Comparison of ENCODE assay signal across 15 cellular contexts in the genomic region with DNA sequence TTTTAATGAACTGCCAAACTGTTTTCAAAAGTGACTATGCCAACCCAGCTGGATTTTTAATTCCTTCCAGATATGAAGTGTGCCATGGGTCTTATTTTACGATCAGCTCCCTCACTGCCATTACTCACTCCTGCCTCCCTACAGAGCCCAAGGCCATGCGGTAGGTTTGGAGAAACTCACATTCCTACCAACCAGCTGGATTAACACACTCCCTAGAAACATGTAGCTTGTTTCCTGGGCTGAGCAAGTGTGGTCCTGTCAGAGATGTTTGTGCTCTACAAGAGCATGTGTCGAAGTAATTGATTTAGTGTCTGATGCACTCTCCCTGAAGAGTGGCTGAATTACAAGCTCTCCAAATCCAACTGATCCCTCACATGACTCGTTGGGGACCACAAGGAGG.
DNase-seq lines count a peak whose midpoint lies in the region; ATAC-seq and TF ChIP-seq lines count a peak whose summit lies in the region.
"Had no signal": no experiment of that assay in that cellular context is flagged by ENCODE, and none has a peak within 500 bp of the region (broad histone marks: within the 10 kb centered on the region; RNA-seq: fewer than 3 reads in every experiment).

No MANE protein-coding gene starts in this region.

- H3K9me3 ChIP-seq in SK-N-SH (no peaks in the 10 kb centered on the region), WERI-Rb-1 (ENCODE audit: severe bottlenecking) (no peaks in the 10 kb centered on the region), right lobe of liver (no peaks in the 10 kb centered on the region)
- H3K9me3 ChIP-seq: left lung, psoas muscle, testis had no signal

- intact Hi-C loops in right lobe of liver (cut with DNase I), result no loop called here

- H3K9me2 ChIP-seq in SK-N-SH, result no peaks in the 10 kb centered on the region

- H3K79me2 ChIP-seq in SK-N-SH (ENCODE audit: insufficient read depth), result no peaks in the 10 kb centered on the region
- H3K79me2 ChIP-seq: hepatocyte had no signal

- no peak overlapping the region for H3K4me2 ChIP-seq in SK-N-SH
- H3K4me2 ChIP-seq: hepatocyte had no signal

- DNase-seq in SK-N-SH (no peak), WERI-Rb-1 (peak; percentile 19), foreskin keratinocyte (peak; percentile 98 to 99), NCI-H2196 (lab: John Stamatoyannopoulos, UW; ENCODE audit: unreplicated experiment) (no peak), right lobe of liver (no peak)
- no peak for DNase-seq in activated CD4-positive, alpha-beta T cell treated with anti-CD3 and anti-CD28 coated beads for 48 hours
- no peak for DNase-seq in NK-92 treated with Interleukin-12 subunit alpha and Interleukin-12 subunit beta, amount 100 ng/mL, for 24 hours (lab: John Stamatoyannopoulos, UW)
- DNase-seq: activated CD4-positive, alpha-beta T cell treated with anti-CD3 and anti-CD28 coated beads, Interleukin-2, amount 50 U/mL, for 48 hours; left lung; naive B cell; psoas muscle; testis had no signal

- H3K9ac ChIP-seq in SK-N-SH, result no peak overlapping the region

- no peak for TF ChIP-seq EP300 in SK-N-SH (IDR thresholded peaks at IDR 0.05; ENCODE audit: borderline replicate concordance in 1 of 2, low read depth in 1 of 2, low read length in 1 of 2)

- POLR2A ChIA-PET in SK-N-SH (lab: Yijun Ruan, JAX), result no interaction called here

- H3K4me3 ChIP-seq in SK-N-SH (ENCODE audit: low read depth in 2 of 2, low read length in 1 of 2), result no peak overlapping the region
- H3K4me3 ChIP-seq in WERI-Rb-1 (ENCODE audit: low read depth, low read length), result no peak overlapping the region
- no peak overlapping the region for H3K4me3 ChIP-seq in right lobe of liver
- H3K4me3 ChIP-seq: hepatocyte, left lung, psoas muscle, SK-N-MC, testis had no signal

- TF ChIP-seq RAD21 in SK-N-SH (IDR thresholded peaks at IDR 0.05; ENCODE audit: low read length), result no peak

- TF ChIP-seq POLR2A in right lobe of liver (IDR thresholded peaks at IDR 0.05), result no peak

- TF ChIP-seq CTCF in SK-N-SH (IDR thresholded peaks at IDR 0.05) (no peak), WERI-Rb-1 (IDR thresholded peaks at IDR 0.05; ENCODE audit: low read depth, low read length) (no peak), foreskin keratinocyte (conservative IDR thresholded peaks at IDR 0.05) (peak; percentile 56), right lobe of liver (IDR thresholded peaks at IDR 0.05) (no peak)

- no peaks in the 10 kb centered on the region for H4K20me1 ChIP-seq in SK-N-SH (ENCODE audit: insufficient read depth)

- ATAC-seq in SK-N-SH treated with all-trans-retinoic acid at 6 μM for 48 hours (no peak), foreskin keratinocyte (peak; percentile 93), right lobe of liver (no peak)
- ATAC-seq: left lung, psoas muscle had no signal

- H3F3A ChIP-seq in SK-N-SH (replicated peaks; ENCODE audit: insufficient read depth), result no peaks in the 10 kb centered on the region

- H3K27me3 ChIP-seq in SK-N-SH (ENCODE audit: insufficient read depth) (no peaks in the 10 kb centered on the region), WERI-Rb-1 (ENCODE audit: insufficient read depth, low read depth, severe bottlenecking) (no peaks in the 10 kb centered on the region), foreskin keratinocyte (no peaks in the 10 kb centered on the region), right lobe of liver (no peaks in the 10 kb centered on the region)
- H3K27me3 ChIP-seq: hepatocyte, testis had no signal

- CTCF ChIA-PET in SK-N-SH (lab: Yijun Ruan, JAX), result interaction anchor here (1.2 to 3.5 kb wide), 6 partner anchors 7 to 412 kb away, joined by 3 to 15 read pairs (median 6); partner anchors contain the start of gene ARL4C

- H3K4me1 ChIP-seq in SK-N-SH (ENCODE audit: control insufficient read depth in 1 of 2, insufficient read depth in 2 of 2, low read depth in 1 of 2, low read length in 1 of 2), result peaks cover 4 to 6% of the 10 kb centered on the region in 2 experiments; a peak in 1 of 4 replicates
- H3K4me1 ChIP-seq in foreskin keratinocyte, result peaks cover 37% of the 10 kb centered on the region
- no peaks in the 10 kb centered on the region for H3K4me1 ChIP-seq in right lobe of liver
- H3K4me1 ChIP-seq: psoas muscle, testis had no signal

- H3K36me3 ChIP-seq in SK-N-SH (replicated peaks in 1 of 2; ENCODE audit: control insufficient read depth in 1 of 2, insufficient read depth in 2 of 2, low read length in 1 of 2) (no peaks in the 10 kb centered on the region), WERI-Rb-1 (no peaks in the 10 kb centered on the region), right lobe of liver (no peaks in the 10 kb centered on the region)
- H3K36me3 ChIP-seq: left lung had no signal

- no peak overlapping the region for H2AFZ ChIP-seq in SK-N-SH (ENCODE audit: low read depth)
- H2AFZ ChIP-seq: hepatocyte had no signal

- H3K27ac ChIP-seq in SK-N-SH (ENCODE audit: low read depth in 2 of 2, low read length in 1 of 2), result no peak overlapping the region
- no peak overlapping the region for H3K27ac ChIP-seq in WERI-Rb-1
- peak overlapping the region; percentile 59 for H3K27ac ChIP-seq in foreskin keratinocyte
- no peak overlapping the region for H3K27ac ChIP-seq in right lobe of liver
- H3K27ac ChIP-seq: hepatocyte, left lung, psoas muscle, SK-N-MC, testis had no signal

- WGBS in SK-N-SH (ENCODE audit: low lambda C conversion rate), result 74% methylated on average over 4 of the region's 4 CpGs
- 73% methylated on average over 3 of the region's 4 CpGs for WGBS in right lobe of liver (ENCODE audit: insufficient coverage, low coverage, low lambda C conversion rate, missing lambda C conversion rate)

TF ChIP-seq in SK-N-SH, 30 proteins besides CTCF, POLR2A, EP300 and RAD21 (continues in another document):
- TF ChIP-seq MEF2A (IDR thresholded peaks at IDR 0.05; ENCODE audit: borderline replicate concordance, low read depth), result no peak
- no peak for TF ChIP-seq ZBTB33 (IDR thresholded peaks at IDR 0.05; ENCODE audit: borderline replicate concordance, low read depth)
- TF ChIP-seq TEAD4 (IDR thresholded peaks at IDR 0.05; ENCODE audit: borderline replicate concordance, insufficient read depth), result no peak
- TF ChIP-seq, protein P1, sequence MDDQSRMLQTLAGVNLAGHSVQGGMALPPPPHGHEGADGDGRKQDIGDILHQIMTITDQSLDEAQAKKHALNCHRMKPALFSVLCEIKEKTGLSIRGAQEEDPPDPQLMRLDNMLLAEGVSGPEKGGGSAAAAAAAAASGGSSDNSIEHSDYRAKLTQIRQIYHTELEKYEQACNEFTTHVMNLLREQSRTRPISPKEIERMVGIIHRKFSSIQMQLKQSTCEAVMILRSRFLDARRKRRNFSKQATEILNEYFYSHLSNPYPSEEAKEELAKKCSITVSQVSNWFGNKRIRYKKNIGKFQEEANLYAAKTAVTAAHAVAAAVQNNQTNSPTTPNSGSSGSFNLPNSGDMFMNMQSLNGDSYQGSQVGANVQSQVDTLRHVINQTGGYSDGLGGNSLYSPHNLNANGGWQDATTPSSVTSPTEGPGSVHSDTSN (IDR thresholded peaks at IDR 0.05), result 0 out of 2 replicates have a peak, but pooled peaks have one; percentile 27
- TF ChIP-seq RFX5 (IDR thresholded peaks at IDR 0.05; ENCODE audit: low read length), result no peak
- TF ChIP-seq TCF12 (IDR thresholded peaks at IDR 0.05), result peak; percentile 25; the same call in 1 of the 2 replicates

TF ChIP-seq in SK-N-SH treated with all-trans-retinoic acid at 6 μM for 48 hours, 23 proteins besides CTCF, POLR2A, EP300 and RAD21:
- TF ChIP-seq OSR1 (CRISPR knock-in tag; IDR thresholded peaks at IDR 0.05) (no peak), RARB (CRISPR knock-in tag; IDR thresholded peaks at IDR 0.05) (no peak), ZFP3 (CRISPR knock-in tag; IDR thresholded peaks at IDR 0.05) (no peak)
- TF ChIP-seq, protein P2, sequence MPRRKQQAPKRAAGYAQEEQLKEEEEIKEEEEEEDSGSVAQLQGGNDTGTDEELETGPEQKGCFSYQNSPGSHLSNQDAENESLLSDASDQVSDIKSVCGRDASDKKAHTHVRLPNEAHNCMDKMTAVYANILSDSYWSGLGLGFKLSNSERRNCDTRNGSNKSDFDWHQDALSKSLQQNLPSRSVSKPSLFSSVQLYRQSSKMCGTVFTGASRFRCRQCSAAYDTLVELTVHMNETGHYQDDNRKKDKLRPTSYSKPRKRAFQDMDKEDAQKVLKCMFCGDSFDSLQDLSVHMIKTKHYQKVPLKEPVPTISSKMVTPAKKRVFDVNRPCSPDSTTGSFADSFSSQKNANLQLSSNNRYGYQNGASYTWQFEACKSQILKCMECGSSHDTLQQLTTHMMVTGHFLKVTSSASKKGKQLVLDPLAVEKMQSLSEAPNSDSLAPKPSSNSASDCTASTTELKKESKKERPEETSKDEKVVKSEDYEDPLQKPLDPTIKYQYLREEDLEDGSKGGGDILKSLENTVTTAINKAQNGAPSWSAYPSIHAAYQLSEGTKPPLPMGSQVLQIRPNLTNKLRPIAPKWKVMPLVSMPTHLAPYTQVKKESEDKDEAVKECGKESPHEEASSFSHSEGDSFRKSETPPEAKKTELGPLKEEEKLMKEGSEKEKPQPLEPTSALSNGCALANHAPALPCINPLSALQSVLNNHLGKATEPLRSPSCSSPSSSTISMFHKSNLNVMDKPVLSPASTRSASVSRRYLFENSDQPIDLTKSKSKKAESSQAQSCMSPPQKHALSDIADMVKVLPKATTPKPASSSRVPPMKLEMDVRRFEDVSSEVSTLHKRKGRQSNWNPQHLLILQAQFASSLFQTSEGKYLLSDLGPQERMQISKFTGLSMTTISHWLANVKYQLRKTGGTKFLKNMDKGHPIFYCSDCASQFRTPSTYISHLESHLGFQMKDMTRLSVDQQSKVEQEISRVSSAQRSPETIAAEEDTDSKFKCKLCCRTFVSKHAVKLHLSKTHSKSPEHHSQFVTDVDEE (CRISPR knock-in tag; IDR thresholded peaks at IDR 0.05), result no peak
- TF ChIP-seq, protein P3, sequence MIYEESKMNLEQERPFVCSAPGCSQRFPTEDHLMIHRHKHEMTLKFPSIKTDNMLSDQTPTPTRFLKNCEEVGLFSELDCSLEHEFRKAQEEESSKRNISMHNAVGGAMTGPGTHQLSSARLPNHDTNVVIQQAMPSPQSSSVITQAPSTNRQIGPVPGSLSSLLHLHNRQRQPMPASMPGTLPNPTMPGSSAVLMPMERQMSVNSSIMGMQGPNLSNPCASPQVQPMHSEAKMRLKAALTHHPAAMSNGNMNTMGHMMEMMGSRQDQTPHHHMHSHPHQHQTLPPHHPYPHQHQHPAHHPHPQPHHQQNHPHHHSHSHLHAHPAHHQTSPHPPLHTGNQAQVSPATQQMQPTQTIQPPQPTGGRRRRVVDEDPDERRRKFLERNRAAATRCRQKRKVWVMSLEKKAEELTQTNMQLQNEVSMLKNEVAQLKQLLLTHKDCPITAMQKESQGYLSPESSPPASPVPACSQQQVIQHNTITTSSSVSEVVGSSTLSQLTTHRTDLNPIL (CRISPR knock-in tag; IDR thresholded peaks at IDR 0.05; ENCODE audit: low read depth), result no peak

Comparison
In these comparisons a context has a peak if more than half of its experiments do, and no peak if none do; other contexts are left out.
1. DNase-seq: peak in WERI-Rb-1 (single experiment) and foreskin keratinocyte (2 of 2); none in SK-N-SH (single experiment), activated CD4-positive, alpha-beta T cell treated with anti-CD3 and anti-CD28 coated beads for 48 hours (single experiment), NK-92 treated with Interleukin-12 subunit alpha and Interleukin-12 subunit beta, amount 100 ng/mL, for 24 hours (single experiment), NCI-H2196 (single experiment) and right lobe of liver (0 of 3).